Comparison of ENCODE assay signal across 10 cellular contexts in the genomic region with DNA sequence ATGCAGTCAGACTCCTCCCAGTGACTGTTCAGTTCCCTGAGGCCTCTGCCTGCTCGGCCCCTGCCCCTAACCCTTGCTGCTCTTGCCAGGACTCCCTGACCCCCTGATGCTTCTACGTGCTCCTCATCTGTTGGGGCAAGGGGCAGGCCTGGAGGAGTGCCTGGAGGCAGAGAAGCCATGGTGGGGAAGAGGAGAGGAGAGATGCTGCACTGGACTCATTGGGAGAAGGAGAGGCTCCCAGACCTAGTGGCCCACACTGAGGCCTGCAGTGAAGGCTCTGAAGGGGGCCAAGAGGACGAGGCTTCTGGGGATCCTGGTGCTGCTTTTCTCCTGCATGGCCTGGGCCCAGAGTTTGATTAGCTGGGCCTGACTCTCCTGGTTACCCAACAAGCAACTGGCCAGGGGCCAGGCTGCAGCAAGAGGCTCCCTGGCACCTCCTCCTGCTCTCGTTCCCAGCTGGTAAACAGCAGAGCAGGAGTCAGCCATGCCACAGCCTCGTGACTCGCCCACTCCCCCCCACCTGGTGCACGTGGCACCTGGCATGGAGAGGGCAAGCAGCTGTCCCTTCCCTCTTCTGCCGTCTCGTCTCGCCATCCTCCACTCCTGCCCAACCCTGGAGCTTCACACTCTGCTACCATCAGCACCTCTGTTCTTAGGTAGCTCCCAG. TPM values are rescaled to one million over a fixed set of nuclear protein-coding genes. Genes with fewer than 3 reads are reported as not detected.
DNase-seq lines count a peak whose midpoint lies in the region; ATAC-seq and TF ChIP-seq lines count a peak whose summit lies in the region.
"Had no signal": no experiment of that assay in that cellular context is flagged by ENCODE, and none has a peak within 500 bp of the region (broad histone marks: within the 10 kb centered on the region; RNA-seq: fewer than 3 reads in every experiment).

No MANE protein-coding gene starts in this region.

- DNase-seq in A172 (ENCODE audit: low spot score) (peak; percentile 64), amniotic epithelial cell (ENCODE audit: low read depth) (peak; percentile 84), left colon (peak; percentile 89 to 93), NCI-H1930 (lab: John Stamatoyannopoulos, UW) (no peak), GOT3 (lab: John Stamatoyannopoulos, UW) (no peak)

- H3K36me3 ChIP-seq in HEK293 (ENCODE audit: control insufficient read depth in 2 of 2, insufficient read depth in 1 of 2, low read length in 2 of 2), result no peaks in the 10 kb centered on the region
- H3K36me3 ChIP-seq: esophagus muscularis mucosa had no signal

- intact Hi-C loops in left colon (cut with DNase I, micrococcal nuclease), result no loop called here

- H3K4me3 ChIP-seq in HEK293 (ENCODE audit: low read depth, low read length), result no peak overlapping the region
- H3K4me3 ChIP-seq: esophagus muscularis mucosa had no signal

- CTCF ChIA-PET in HEK293 (lab: Yijun Ruan, JAX), result interaction anchor here (0.5 to 1.0 kb wide), 3 partner anchors 69 to 1555 kb away, joined by 4 to 5 read pairs (median 5); a partner anchor contains a TSS

- no peak overlapping the region for H3K27ac ChIP-seq in HEK293 (ENCODE audit: extremely low read depth, low read depth, low read length)
- H3K27ac ChIP-seq: esophagus muscularis mucosa had no signal

- no peaks in the 10 kb centered on the region for H3K9me3 ChIP-seq in HEK293 (ENCODE audit: control insufficient read depth, insufficient read depth, low read depth, low read length)
- H3K9me3 ChIP-seq: esophagus muscularis mucosa had no signal

- TF ChIP-seq CTCF in HEK293 (tag by site-specific recombination; IDR thresholded peaks at IDR 0.05), result no peak

- peaks cover 2% of the 10 kb centered on the region for H3K4me1 ChIP-seq in HEK293 (ENCODE audit: control insufficient read depth, insufficient read depth, low read length)

- peak; percentile 64 for ATAC-seq in left colon
- ATAC-seq in HG02973 (IDR thresholded peaks at IDR 0.05; ENCODE audit: unreplicated experiment), result no peak
- no peak for ATAC-seq in GM21723 (IDR thresholded peaks at IDR 0.05; ENCODE audit: unreplicated experiment)

- POLR2A ChIA-PET in HEK293 (lab: Yijun Ruan, JAX), result no interaction called here

TF ChIP-seq in HEK293, 187 proteins besides CTCF, POLR2A, EP300 and RAD21 (continues in another document):
- TF ChIP-seq KLF7 (tag by site-specific recombination; IDR thresholded peaks at IDR 0.05; ENCODE audit: borderline replicate concordance) (no peak), ZBTB1 (tag by site-specific recombination; IDR thresholded peaks at IDR 0.05) (no peak), ZNF10 (tag by site-specific recombination; IDR thresholded peaks at IDR 0.05) (no peak), ZNF654 (tag by site-specific recombination; IDR thresholded peaks at IDR 0.05; ENCODE audit: low read depth) (no peak), ZIC2 (tag by site-specific recombination; IDR thresholded peaks at IDR 0.05) (peak; percentile 62), ZNF658 (tag by site-specific recombination; IDR thresholded peaks at IDR 0.05) (no peak), ZNF138 (tag by site-specific recombination; IDR thresholded peaks at IDR 0.05; ENCODE audit: borderline replicate concordance) (no peak), ZNF549 (tag by site-specific recombination; IDR thresholded peaks at IDR 0.05) (no peak), ZNF16 (tag by site-specific recombination; IDR thresholded peaks at IDR 0.05; ENCODE audit: low read depth) (no peak), MYNN (tag by site-specific recombination; IDR thresholded peaks at IDR 0.05; ENCODE audit: borderline replicate concordance) (no peak), ZNF24 (tag by site-specific recombination; IDR thresholded peaks at IDR 0.05) (no peak), ZBTB17 (tag by site-specific recombination; IDR thresholded peaks at IDR 0.05) (peak; percentile 94), ZNF266 (tag by site-specific recombination; IDR thresholded peaks at IDR 0.05; ENCODE audit: low read depth) (no peak), ZBTB48 (tag by site-specific recombination; IDR thresholded peaks at IDR 0.05) (peak; percentile 58; the same call in 1 of the 2 replicates)
- TF ChIP-seq, protein P1, sequence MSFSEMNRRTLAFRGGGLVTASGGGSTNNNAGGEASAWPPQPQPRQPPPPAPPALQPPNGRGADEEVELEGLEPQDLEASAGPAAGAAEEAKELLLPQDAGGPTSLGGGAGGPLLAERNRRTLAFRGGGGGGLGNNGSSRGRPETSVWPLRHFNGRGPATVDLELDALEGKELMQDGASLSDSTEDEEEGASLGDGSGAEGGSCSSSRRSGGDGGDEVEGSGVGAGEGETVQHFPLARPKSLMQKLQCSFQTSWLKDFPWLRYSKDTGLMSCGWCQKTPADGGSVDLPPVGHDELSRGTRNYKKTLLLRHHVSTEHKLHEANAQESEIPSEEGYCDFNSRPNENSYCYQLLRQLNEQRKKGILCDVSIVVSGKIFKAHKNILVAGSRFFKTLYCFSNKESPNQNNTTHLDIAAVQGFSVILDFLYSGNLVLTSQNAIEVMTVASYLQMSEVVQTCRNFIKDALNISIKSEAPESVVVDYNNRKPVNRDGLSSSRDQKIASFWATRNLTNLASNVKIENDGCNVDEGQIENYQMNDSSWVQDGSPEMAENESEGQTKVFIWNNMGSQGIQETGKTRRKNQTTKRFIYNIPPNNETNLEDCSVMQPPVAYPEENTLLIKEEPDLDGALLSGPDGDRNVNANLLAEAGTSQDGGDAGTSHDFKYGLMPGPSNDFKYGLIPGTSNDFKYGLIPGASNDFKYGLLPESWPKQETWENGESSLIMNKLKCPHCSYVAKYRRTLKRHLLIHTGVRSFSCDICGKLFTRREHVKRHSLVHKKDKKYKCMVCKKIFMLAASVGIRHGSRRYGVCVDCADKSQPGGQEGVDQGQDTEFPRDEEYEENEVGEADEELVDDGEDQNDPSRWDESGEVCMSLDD (tag by site-specific recombination; IDR thresholded peaks at IDR 0.05), result no peak
- TF ChIP-seq, protein P2, sequence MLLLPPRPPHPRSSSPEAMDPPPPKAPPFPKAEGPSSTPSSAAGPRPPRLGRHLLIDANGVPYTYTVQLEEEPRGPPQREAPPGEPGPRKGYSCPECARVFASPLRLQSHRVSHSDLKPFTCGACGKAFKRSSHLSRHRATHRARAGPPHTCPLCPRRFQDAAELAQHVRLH (tag by site-specific recombination; IDR thresholded peaks at IDR 0.05), result no peak
- TF ChIP-seq, protein P3, sequence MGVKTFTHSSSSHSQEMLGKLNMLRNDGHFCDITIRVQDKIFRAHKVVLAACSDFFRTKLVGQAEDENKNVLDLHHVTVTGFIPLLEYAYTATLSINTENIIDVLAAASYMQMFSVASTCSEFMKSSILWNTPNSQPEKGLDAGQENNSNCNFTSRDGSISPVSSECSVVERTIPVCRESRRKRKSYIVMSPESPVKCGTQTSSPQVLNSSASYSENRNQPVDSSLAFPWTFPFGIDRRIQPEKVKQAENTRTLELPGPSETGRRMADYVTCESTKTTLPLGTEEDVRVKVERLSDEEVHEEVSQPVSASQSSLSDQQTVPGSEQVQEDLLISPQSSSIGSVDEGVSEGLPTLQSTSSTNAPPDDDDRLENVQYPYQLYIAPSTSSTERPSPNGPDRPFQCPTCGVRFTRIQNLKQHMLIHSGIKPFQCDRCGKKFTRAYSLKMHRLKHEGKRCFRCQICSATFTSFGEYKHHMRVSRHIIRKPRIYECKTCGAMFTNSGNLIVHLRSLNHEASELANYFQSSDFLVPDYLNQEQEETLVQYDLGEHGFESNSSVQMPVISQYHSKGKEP (tag by site-specific recombination; IDR thresholded peaks at IDR 0.05), result no peak
- TF ChIP-seq, protein P4, sequence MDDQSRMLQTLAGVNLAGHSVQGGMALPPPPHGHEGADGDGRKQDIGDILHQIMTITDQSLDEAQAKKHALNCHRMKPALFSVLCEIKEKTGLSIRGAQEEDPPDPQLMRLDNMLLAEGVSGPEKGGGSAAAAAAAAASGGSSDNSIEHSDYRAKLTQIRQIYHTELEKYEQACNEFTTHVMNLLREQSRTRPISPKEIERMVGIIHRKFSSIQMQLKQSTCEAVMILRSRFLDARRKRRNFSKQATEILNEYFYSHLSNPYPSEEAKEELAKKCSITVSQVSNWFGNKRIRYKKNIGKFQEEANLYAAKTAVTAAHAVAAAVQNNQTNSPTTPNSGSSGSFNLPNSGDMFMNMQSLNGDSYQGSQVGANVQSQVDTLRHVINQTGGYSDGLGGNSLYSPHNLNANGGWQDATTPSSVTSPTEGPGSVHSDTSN (CRISPR knock-in tag; IDR thresholded peaks at IDR 0.05), result no peak
- TF ChIP-seq, protein P5, sequence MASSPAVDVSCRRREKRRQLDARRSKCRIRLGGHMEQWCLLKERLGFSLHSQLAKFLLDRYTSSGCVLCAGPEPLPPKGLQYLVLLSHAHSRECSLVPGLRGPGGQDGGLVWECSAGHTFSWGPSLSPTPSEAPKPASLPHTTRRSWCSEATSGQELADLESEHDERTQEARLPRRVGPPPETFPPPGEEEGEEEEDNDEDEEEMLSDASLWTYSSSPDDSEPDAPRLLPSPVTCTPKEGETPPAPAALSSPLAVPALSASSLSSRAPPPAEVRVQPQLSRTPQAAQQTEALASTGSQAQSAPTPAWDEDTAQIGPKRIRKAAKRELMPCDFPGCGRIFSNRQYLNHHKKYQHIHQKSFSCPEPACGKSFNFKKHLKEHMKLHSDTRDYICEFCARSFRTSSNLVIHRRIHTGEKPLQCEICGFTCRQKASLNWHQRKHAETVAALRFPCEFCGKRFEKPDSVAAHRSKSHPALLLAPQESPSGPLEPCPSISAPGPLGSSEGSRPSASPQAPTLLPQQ (tag by site-specific recombination; IDR thresholded peaks at IDR 0.05), result no peak
- TF ChIP-seq, protein P6, sequence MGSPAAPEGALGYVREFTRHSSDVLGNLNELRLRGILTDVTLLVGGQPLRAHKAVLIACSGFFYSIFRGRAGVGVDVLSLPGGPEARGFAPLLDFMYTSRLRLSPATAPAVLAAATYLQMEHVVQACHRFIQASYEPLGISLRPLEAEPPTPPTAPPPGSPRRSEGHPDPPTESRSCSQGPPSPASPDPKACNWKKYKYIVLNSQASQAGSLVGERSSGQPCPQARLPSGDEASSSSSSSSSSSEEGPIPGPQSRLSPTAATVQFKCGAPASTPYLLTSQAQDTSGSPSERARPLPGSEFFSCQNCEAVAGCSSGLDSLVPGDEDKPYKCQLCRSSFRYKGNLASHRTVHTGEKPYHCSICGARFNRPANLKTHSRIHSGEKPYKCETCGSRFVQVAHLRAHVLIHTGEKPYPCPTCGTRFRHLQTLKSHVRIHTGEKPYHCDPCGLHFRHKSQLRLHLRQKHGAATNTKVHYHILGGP (tag by site-specific recombination; IDR thresholded peaks at IDR 0.05), result no peak

RNA-seq across cellular contexts. Expression of a gene that starts 0.8 kb away (rescaled TPM):
- 0.12 and 0.14 TPM in 2 replicates for total RNA-seq in A172 (2014; rRNA removed; shearing (Covaris generic))
- 10 to 100 TPM; 18.3 TPM for total RNA-seq in left colon

RNA-seq across cellular contexts. Expression of a gene that starts 7.2 kb away (rescaled TPM):
- total RNA-seq in A172 (2014; rRNA removed; shearing (Covaris generic)), result not detected in 2 replicates
- total RNA-seq in left colon, result under 1 TPM; 0.81 to 0.92 TPM
- total RNA-seq: esophagus muscularis mucosa, NCI-H460 had no signal

RNA-seq across cellular contexts. Expression of a gene that starts 21.1 kb away (rescaled TPM):
- total RNA-seq in A172 (2014; rRNA removed; shearing (Covaris generic)), result not detected in 2 replicates
- total RNA-seq in left colon, result not detected
- total RNA-seq: esophagus muscularis mucosa, NCI-H460 had no signal

RNA-seq across cellular contexts. Expression of a gene that starts 27.2 kb away (rescaled TPM):
- not detected in 2 replicates for total RNA-seq in A172 (2014; rRNA removed; shearing (Covaris generic))
- under 1 TPM in 1 of 2 donors, not detected in 1; 0.20 TPM for total RNA-seq in left colon
- total RNA-seq: esophagus muscularis mucosa, NCI-H460 had no signal

RNA-seq across cellular contexts. Expression of a gene that starts 42.2 kb away (rescaled TPM):
- 24.2 and 25.1 TPM in 2 replicates for total RNA-seq in A172 (2014; rRNA removed; shearing (Covaris generic))
- total RNA-seq in left colon, result 1 to 10 TPM; 3.3 to 7.2 TPM

Comparison
In these comparisons a context has a peak if more than half of its experiments do, and no peak if none do; other contexts are left out.
1. DNase-seq: peak in A172 (single experiment), amniotic epithelial cell (single experiment) and left colon (2 of 2); none in NCI-H1930 (0 of 2) and GOT3 (single experiment).
2. RNA of a gene that starts 0.8 kb away (total RNA-seq): 18.3 TPM in left colon; 0.12 to 0.14 TPM in A172; every median in the first group is over 10 times any median in the second.